17 cellular contexts compared by ENCODE assay signal in genomic region chr5:4245511-4245910, GRCh38.
DNase-seq lines count a peak whose midpoint lies in the region; ATAC-seq and TF ChIP-seq lines count a peak whose summit lies in the region.
"Had no signal": no experiment of that assay in that cellular context is flagged by ENCODE, and none has a peak within 500 bp of the region (broad histone marks: within the 10 kb centered on the region; RNA-seq: fewer than 3 reads in every experiment).

No MANE protein-coding gene starts in this region.

- H3K27ac ChIP-seq in DND-41 (ENCODE audit: low read length): no peak overlapping the region
- no peak overlapping the region for H3K27ac ChIP-seq in WERI-Rb-1
- no peak overlapping the region for H3K27ac ChIP-seq in neural progenitor cell

- ATAC-seq in DND-41 (ENCODE audit: insufficient read depth, low read depth): no peak
- ATAC-seq: HepG2 had no signal

- TF ChIP-seq CTCF in DND-41 (IDR thresholded peaks at IDR 0.05; ENCODE audit: borderline replicate concordance, extremely low read depth, low read length, poor library complexity, severe bottlenecking) (no peak), WERI-Rb-1 (IDR thresholded peaks at IDR 0.05; ENCODE audit: low read depth, low read length) (peak; percentile 44; the same call in 1 of the 2 replicates), neural progenitor cell (IDR thresholded peaks at IDR 0.05) (no peak), GM20000 (IDR thresholded peaks at IDR 0.05; ENCODE audit: extremely low read depth, missing control alignments) (no peak)

- H2AFZ ChIP-seq in DND-41 (ENCODE audit: low read depth, low read length) (peak overlapping the region; percentile 20), neural progenitor cell (replicated peaks) (peak overlapping the region; percentile 85)

- H3K4me3 Mint-ChIP-seq in neural progenitor cell: no peak overlapping the region
- H3K4me3 Mint-ChIP-seq: CD8-positive, alpha-beta memory T cell; H9; IgD-negative memory B cell had no signal

- H3K9ac ChIP-seq in DND-41 (ENCODE audit: low read depth, low read length) (no peak overlapping the region), neural progenitor cell (no peak overlapping the region)

- H3K4me2 ChIP-seq in DND-41 (ENCODE audit: insufficient read depth, low read length) (no peak overlapping the region), neural progenitor cell (no peak overlapping the region)

- peaks cover 2% of the 10 kb centered on the region for H3K27me3 Mint-ChIP-seq in neural progenitor cell (ENCODE audit: insufficient read depth, low read depth)
- H3K27me3 Mint-ChIP-seq: CD4-positive, CD25-positive, alpha-beta regulatory T cell; IgD-negative memory B cell had no signal

- H3K36me3 ChIP-seq in DND-41 (ENCODE audit: insufficient read depth, low read length) (no peaks in the 10 kb centered on the region), WERI-Rb-1 (no peaks in the 10 kb centered on the region), neural progenitor cell (no peaks in the 10 kb centered on the region)
- H3K36me3 ChIP-seq: BE2C had no signal

- no peaks in the 10 kb centered on the region for H3K36me3 Mint-ChIP-seq in neural progenitor cell
- H3K36me3 Mint-ChIP-seq: CD4-positive, CD25-positive, alpha-beta regulatory T cell; CD8-positive, alpha-beta memory T cell had no signal

- H3K9me3 ChIP-seq in DND-41 (ENCODE audit: insufficient read depth, low read length, severe bottlenecking) (no peaks in the 10 kb centered on the region), WERI-Rb-1 (ENCODE audit: severe bottlenecking) (no peaks in the 10 kb centered on the region), neural progenitor cell (ENCODE audit: low read depth) (no peaks in the 10 kb centered on the region)
- H3K9me3 ChIP-seq: BE2C, Caco-2 had no signal

- H3K4me3 ChIP-seq in DND-41 (ENCODE audit: low read depth in 1 of 2, low read length in 2 of 2): no peak overlapping the region
- H3K4me3 ChIP-seq in WERI-Rb-1 (ENCODE audit: low read depth, low read length): peak overlapping the region; percentile 12
- no peak overlapping the region for H3K4me3 ChIP-seq in neural progenitor cell

- H4K20me1 ChIP-seq in DND-41 (ENCODE audit: insufficient read depth, low read length) (no peaks in the 10 kb centered on the region), neural progenitor cell (ENCODE audit: low read depth) (no peaks in the 10 kb centered on the region)

- H3K27ac Mint-ChIP-seq in neural progenitor cell: no peak overlapping the region
- H3K27ac Mint-ChIP-seq: CD4-positive, CD25-positive, alpha-beta regulatory T cell; CD8-positive, alpha-beta memory T cell; H9; IgD-negative memory B cell had no signal

- H3K4me1 Mint-ChIP-seq in neural progenitor cell: no peaks in the 10 kb centered on the region
- H3K4me1 Mint-ChIP-seq: CD4-positive, CD25-positive, alpha-beta regulatory T cell; CD8-positive, alpha-beta memory T cell; IgD-negative memory B cell had no signal

- H3K79me2 ChIP-seq in DND-41 (ENCODE audit: insufficient read depth, low read length) (no peaks in the 10 kb centered on the region), neural progenitor cell (ENCODE audit: low read depth) (no peaks in the 10 kb centered on the region)

- no peaks in the 10 kb centered on the region for H3K27me3 ChIP-seq in DND-41 (ENCODE audit: insufficient read depth, low read length, poor library complexity)
- no peaks in the 10 kb centered on the region for H3K27me3 ChIP-seq in WERI-Rb-1 (ENCODE audit: insufficient read depth, low read depth, severe bottlenecking)
- H3K27me3 ChIP-seq in neural progenitor cell: no peaks in the 10 kb centered on the region
- H3K27me3 ChIP-seq: BE2C had no signal

- DNase-seq in COLO829 (ENCODE audit: low spot score) (peak; percentile 4), DND-41 (no peak), WERI-Rb-1 (peak; percentile 68), neural progenitor cell (ENCODE audit: low spot score) (no peak), NCI-H2227 (lab: John Stamatoyannopoulos, UW; ENCODE audit: unreplicated experiment) (no peak), GM20000 (ENCODE audit: low spot score) (no peak)
- DNase-seq: ACHN; BE2C; C1 segment of cervical spinal cord; Caco-2; CD4-positive, CD25-positive, alpha-beta regulatory T cell; CD8-positive, alpha-beta memory T cell; GDM1; GOT3; H9 had no signal

- H3F3A ChIP-seq in neural progenitor cell (ENCODE audit: low read depth): no peaks in the 10 kb centered on the region

- peaks cover 2% of the 10 kb centered on the region for H3K9me3 Mint-ChIP-seq in neural progenitor cell
- H3K9me3 Mint-ChIP-seq: H9 had no signal

- no peaks in the 10 kb centered on the region for H3K4me1 ChIP-seq in DND-41 (ENCODE audit: insufficient read depth, low read length)
- H3K4me1 ChIP-seq in neural progenitor cell: no peaks in the 10 kb centered on the region
- H3K4me1 ChIP-seq: BE2C, Caco-2 had no signal

Comparison
In these comparisons a context has a peak if more than half of its experiments do, and no peak if none do; other contexts are left out.
1. DNase-seq: peak in COLO829 (single experiment) and WERI-Rb-1 (single experiment); none in DND-41 (single experiment), neural progenitor cell (single experiment), NCI-H2227 (single experiment) and GM20000 (single experiment).